Comparison of ENCODE assay signal across 1 cellular context in the genomic region with DNA sequence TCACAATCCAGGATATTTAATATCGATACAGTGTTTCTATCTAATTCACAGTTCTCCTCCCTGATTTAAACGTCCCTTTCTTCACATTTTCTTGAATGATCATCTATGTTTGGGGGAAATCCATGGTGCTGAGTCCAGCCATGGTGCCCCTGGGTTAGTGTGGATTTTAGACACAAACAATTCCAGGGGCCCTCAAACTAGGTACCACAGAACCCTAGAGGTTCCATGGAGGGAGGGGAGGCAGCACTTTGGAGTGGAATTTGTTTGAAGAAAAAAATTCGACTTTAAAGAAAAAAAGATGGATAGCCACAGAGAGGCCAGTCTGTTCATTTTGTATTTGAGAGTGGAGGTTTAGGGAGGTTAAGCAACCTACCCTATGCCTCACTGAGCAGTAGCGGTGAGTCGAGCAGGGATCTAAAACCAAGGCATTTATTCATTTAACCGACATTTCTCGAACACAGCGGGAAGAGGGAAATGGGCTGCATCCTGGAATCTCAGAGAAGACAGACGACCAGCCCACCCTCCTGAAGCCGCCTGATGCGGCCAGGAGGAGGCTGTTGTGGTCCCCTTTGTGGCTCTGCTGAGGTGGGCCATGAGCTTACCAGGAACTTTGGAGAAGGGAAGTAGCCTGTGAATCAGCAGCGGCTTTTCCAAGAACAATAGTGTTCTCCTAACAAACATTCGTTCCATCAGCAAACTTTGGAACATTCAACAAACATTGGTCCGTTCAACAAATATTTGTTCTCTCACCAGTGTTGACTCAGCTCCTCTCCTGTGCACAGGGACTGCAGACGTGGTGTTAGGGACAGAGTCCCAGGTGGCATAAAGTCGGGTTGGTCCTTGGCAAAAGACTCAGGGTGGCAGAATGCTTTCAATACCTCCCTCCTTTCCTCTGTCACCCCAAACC.
TF ChIP-seq lines count a peak whose summit lies in the region.

No MANE protein-coding gene starts in this region.

TF ChIP-seq in HepG2, 621 proteins besides CTCF, POLR2A, EP300 and RAD21 (continued from another document and continues in another):
- peak; percentile 17; the same call in 1 of the 2 replicates for TF ChIP-seq ZFX (CRISPR knock-in tag; IDR thresholded peaks at IDR 0.05; ENCODE audit: low read depth)
- no peak for TF ChIP-seq GTF2F1 (IDR thresholded peaks at IDR 0.05; ENCODE audit: low read length)
- no peak for TF ChIP-seq ATF7 (IDR thresholded peaks at IDR 0.05)
- TF ChIP-seq ATF7 (CRISPR knock-in tag; IDR thresholded peaks at IDR 0.05), result no peak
- TF ChIP-seq ZNF205 (CRISPR knock-in tag; IDR thresholded peaks at IDR 0.05), result no peak
- TF ChIP-seq KLF15 (CRISPR knock-in tag; IDR thresholded peaks at IDR 0.05; ENCODE audit: borderline replicate concordance), result no peak
- TF ChIP-seq ZNF605 (CRISPR knock-in tag; IDR thresholded peaks at IDR 0.05), result no peak
- TF ChIP-seq ZNF562 (CRISPR knock-in tag; IDR thresholded peaks at IDR 0.05; ENCODE audit: borderline replicate concordance), result no peak
- TF ChIP-seq TCF12 (IDR thresholded peaks at IDR 0.05), result no peak
- TF ChIP-seq TCF12 (CRISPR knock-in tag; IDR thresholded peaks at IDR 0.05), result peak; percentile 40; the same call in 1 of the 2 replicates
- no peak for TF ChIP-seq ZMAT5 (CRISPR knock-in tag; IDR thresholded peaks at IDR 0.05; ENCODE audit: borderline replicate concordance, low read depth)
- TF ChIP-seq FOXO4 (CRISPR knock-in tag; conservative IDR thresholded peaks at IDR 0.05), result no peak
- TF ChIP-seq MBNL3 (CRISPR knock-in tag; conservative IDR thresholded peaks at IDR 0.05), result no peak
- TF ChIP-seq NFE2L1 (CRISPR knock-in tag; IDR thresholded peaks at IDR 0.05; ENCODE audit: borderline replicate concordance), result no peak
- TF ChIP-seq ZBTB46 (CRISPR knock-in tag; IDR thresholded peaks at IDR 0.05; ENCODE audit: borderline replicate concordance), result no peak
- TF ChIP-seq SMAD1 (CRISPR knock-in tag; IDR thresholded peaks at IDR 0.05; ENCODE audit: borderline replicate concordance, low read depth), result no peak
- TF ChIP-seq HMG20A (CRISPR knock-in tag; IDR thresholded peaks at IDR 0.05; ENCODE audit: borderline replicate concordance), result peak; percentile 97
- no peak for TF ChIP-seq ZNF83 (CRISPR knock-in tag; IDR thresholded peaks at IDR 0.05; ENCODE audit: borderline replicate concordance)
- TF ChIP-seq FUBP1 (CRISPR knock-in tag; IDR thresholded peaks at IDR 0.05; ENCODE audit: borderline replicate concordance), result 0 out of 2 replicates have a peak, but pooled peaks have one; percentile 65
- no peak for TF ChIP-seq HOXA7 (CRISPR knock-in tag; IDR thresholded peaks at IDR 0.05)
- peak; percentile 89; the same call in 1 of the 2 replicates for TF ChIP-seq RCOR2 (CRISPR knock-in tag; IDR thresholded peaks at IDR 0.05)
- TF ChIP-seq TFE3 (CRISPR knock-in tag; IDR thresholded peaks at IDR 0.05), result peak; percentile 67
- peak; percentile 77; the same call in 1 of the 2 replicates for TF ChIP-seq CREM (IDR thresholded peaks at IDR 0.05)
- no peak for TF ChIP-seq CREM (CRISPR knock-in tag; IDR thresholded peaks at IDR 0.05)
- no peak for TF ChIP-seq ZNF260 (CRISPR knock-in tag; IDR thresholded peaks at IDR 0.05; ENCODE audit: borderline replicate concordance, low read depth)
- no peak for TF ChIP-seq ZNF652 (CRISPR knock-in tag; IDR thresholded peaks at IDR 0.05; ENCODE audit: borderline replicate concordance, low read depth)
- no peak for TF ChIP-seq ZNF33A (CRISPR knock-in tag; IDR thresholded peaks at IDR 0.05; ENCODE audit: borderline replicate concordance)
- TF ChIP-seq RNF2 (conservative IDR thresholded peaks at IDR 0.05; ENCODE audit: low read depth), result peak; percentile 91; the same call in 1 of the 2 replicates
- TF ChIP-seq ZNF350 (CRISPR knock-in tag; IDR thresholded peaks at IDR 0.05; ENCODE audit: borderline replicate concordance, low read depth), result peak; percentile 63; the same call in 1 of the 2 replicates
- TF ChIP-seq ZNF777 (CRISPR knock-in tag; IDR thresholded peaks at IDR 0.05), result no peak
- no peak for TF ChIP-seq THYN1 (CRISPR knock-in tag; IDR thresholded peaks at IDR 0.05; ENCODE audit: borderline replicate concordance, low read depth)
- TF ChIP-seq KDM1A (CRISPR knock-in tag; IDR thresholded peaks at IDR 0.05), result peak; percentile 76
- TF ChIP-seq, protein P1, sequence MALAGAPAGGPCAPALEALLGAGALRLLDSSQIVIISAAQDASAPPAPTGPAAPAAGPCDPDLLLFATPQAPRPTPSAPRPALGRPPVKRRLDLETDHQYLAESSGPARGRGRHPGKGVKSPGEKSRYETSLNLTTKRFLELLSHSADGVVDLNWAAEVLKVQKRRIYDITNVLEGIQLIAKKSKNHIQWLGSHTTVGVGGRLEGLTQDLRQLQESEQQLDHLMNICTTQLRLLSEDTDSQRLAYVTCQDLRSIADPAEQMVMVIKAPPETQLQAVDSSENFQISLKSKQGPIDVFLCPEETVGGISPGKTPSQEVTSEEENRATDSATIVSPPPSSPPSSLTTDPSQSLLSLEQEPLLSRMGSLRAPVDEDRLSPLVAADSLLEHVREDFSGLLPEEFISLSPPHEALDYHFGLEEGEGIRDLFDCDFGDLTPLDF (CRISPR knock-in tag; IDR thresholded peaks at IDR 0.05), result no peak
- TF ChIP-seq ZNF550 (CRISPR knock-in tag; IDR thresholded peaks at IDR 0.05; ENCODE audit: borderline replicate concordance), result no peak
- peak; percentile 76; the same call in 1 of the 2 replicates for TF ChIP-seq ETV5 (CRISPR knock-in tag; IDR thresholded peaks at IDR 0.05; ENCODE audit: borderline replicate concordance)
- no peak for TF ChIP-seq ZNF576 (CRISPR knock-in tag; IDR thresholded peaks at IDR 0.05)
- TF ChIP-seq RBM39 (IDR thresholded peaks at IDR 0.05; ENCODE audit: low read depth, low read length, poor library complexity, severe bottlenecking), result no peak
- no peak for TF ChIP-seq ZNF253 (CRISPR knock-in tag; IDR thresholded peaks at IDR 0.05; ENCODE audit: borderline replicate concordance)
- peak; percentile 66 for TF ChIP-seq MIXL1 (CRISPR knock-in tag; IDR thresholded peaks at IDR 0.05)
- no peak for TF ChIP-seq THAP9 (CRISPR knock-in tag; IDR thresholded peaks at IDR 0.05; ENCODE audit: borderline replicate concordance)
- TF ChIP-seq DPF2 (CRISPR knock-in tag; IDR thresholded peaks at IDR 0.05; ENCODE audit: borderline replicate concordance, low read depth), result peak; percentile 84
- TF ChIP-seq NFYC (CRISPR knock-in tag; IDR thresholded peaks at IDR 0.05), result no peak; the same call in 1 of the 2 replicates
- TF ChIP-seq TCF7 (IDR thresholded peaks at IDR 0.05; ENCODE audit: low read depth), result peak; percentile 80
- no peak for TF ChIP-seq MNT (IDR thresholded peaks at IDR 0.05)
- no peak for TF ChIP-seq ATF5 (CRISPR knock-in tag; IDR thresholded peaks at IDR 0.05; ENCODE audit: low read depth)
- TF ChIP-seq MAFF (IDR thresholded peaks at IDR 0.05; ENCODE audit: low read depth, low read length), result peak; percentile 78
- no peak for TF ChIP-seq ZNF326 (CRISPR knock-in tag; IDR thresholded peaks at IDR 0.05; ENCODE audit: borderline replicate concordance)
- TF ChIP-seq, protein P2, sequence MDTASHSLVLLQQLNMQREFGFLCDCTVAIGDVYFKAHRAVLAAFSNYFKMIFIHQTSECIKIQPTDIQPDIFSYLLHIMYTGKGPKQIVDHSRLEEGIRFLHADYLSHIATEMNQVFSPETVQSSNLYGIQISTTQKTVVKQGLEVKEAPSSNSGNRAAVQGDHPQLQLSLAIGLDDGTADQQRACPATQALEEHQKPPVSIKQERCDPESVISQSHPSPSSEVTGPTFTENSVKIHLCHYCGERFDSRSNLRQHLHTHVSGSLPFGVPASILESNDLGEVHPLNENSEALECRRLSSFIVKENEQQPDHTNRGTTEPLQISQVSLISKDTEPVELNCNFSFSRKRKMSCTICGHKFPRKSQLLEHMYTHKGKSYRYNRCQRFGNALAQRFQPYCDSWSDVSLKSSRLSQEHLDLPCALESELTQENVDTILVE (CRISPR knock-in tag; IDR thresholded peaks at IDR 0.05), result no peak
